ENCODE assay signal across 1 cellular context in genomic region chr1:208230668-208231529, GRCh38.
TF ChIP-seq lines count a peak whose summit lies in the region.

No MANE protein-coding gene starts in this region.

TF ChIP-seq in IMR-90, 13 proteins besides CTCF, POLR2A, EP300 and RAD21:
- TF ChIP-seq NFE2L2 (IDR thresholded peaks at IDR 0.05; ENCODE audit: low read depth, low read length) (no peak), CEBPB (IDR thresholded peaks at IDR 0.05; ENCODE audit: low read depth, low read length) (no peak), SMC3 (IDR thresholded peaks at IDR 0.05; ENCODE audit: low read depth, low read length) (no peak), MAZ (IDR thresholded peaks at IDR 0.05; ENCODE audit: borderline replicate concordance, low read depth, low read length) (no peak), ELK1 (IDR thresholded peaks at IDR 0.05; ENCODE audit: borderline replicate concordance, low read depth, low read length) (no peak), MAFK (IDR thresholded peaks at IDR 0.05; ENCODE audit: low read depth, low read length) (no peak), RFX5 (IDR thresholded peaks at IDR 0.05; ENCODE audit: low read depth, low read length) (no peak), BHLHE40 (IDR thresholded peaks at IDR 0.05; ENCODE audit: low read depth, low read length) (no peak), RCOR1 (IDR thresholded peaks at IDR 0.05; ENCODE audit: insufficient replicate concordance, low read length) (no peak), MXI1 (IDR thresholded peaks at IDR 0.05; ENCODE audit: borderline replicate concordance, low read depth, low read length) (no peak), CHD1 (IDR thresholded peaks at IDR 0.05; ENCODE audit: low read depth, low read length) (no peak), USF2 (IDR thresholded peaks at IDR 0.05; ENCODE audit: low read depth, low read length) (no peak), FOS (IDR thresholded peaks at IDR 0.05; ENCODE audit: low read depth, low read length) (no peak)
